ENCODE assay signal across 18 cellular contexts in genomic region chr6:136439514-136440186, GRCh38.
DNase-seq lines count a peak whose midpoint lies in the region; ATAC-seq lines count a peak whose summit lies in the region.
"Had no signal": no experiment of that assay in that cellular context is flagged by ENCODE, and none has a peak within 500 bp of the region (broad histone marks: within the 10 kb centered on the region; RNA-seq: fewer than 3 reads in every experiment).

No MANE protein-coding gene starts in this region.

- H3K4me1 Mint-ChIP-seq in naive thymus-derived CD8-positive, alpha-beta T cell, result no peaks in the 10 kb centered on the region
- H3K4me1 Mint-ChIP-seq: activated naive CD8-positive, alpha-beta T cell treated with anti-CD3 and anti-CD28 coated beads, Interleukin-2, amount 50 U/mL, for 24 hours; central memory CD8-positive, alpha-beta T cell had no signal

- H3K9me3 ChIP-seq in duodenal mucosa (ENCODE audit: control insufficient read depth in 1 of 2, low read length in 2 of 2), result no peaks in the 10 kb centered on the region
- H3K9me3 ChIP-seq: BLaER1 treated with 17β-estradiol and CSF1 and Interleukin-3, amounts not matched to agents 10 nM and 100 nM; heart right ventricle; SJSA1 had no signal

- H3K4me3 ChIP-seq in duodenal mucosa (ENCODE audit: low read depth in 1 of 2, low read length in 2 of 2), result peak overlapping the region; percentile 4 to 55
- H3K4me3 ChIP-seq: BLaER1 treated with 17β-estradiol and CSF1 and Interleukin-3, amounts not matched to agents 10 nM and 100 nM; heart right ventricle; SJSA1 had no signal

- H3K36me3 Mint-ChIP-seq in naive thymus-derived CD8-positive, alpha-beta T cell, result no peaks in the 10 kb centered on the region
- H3K36me3 Mint-ChIP-seq: naive thymus-derived CD4-positive, alpha-beta T cell had no signal

- DNase-seq in LoVo (ENCODE audit: low spot score) (peak; percentile 70), left lobe of liver (ENCODE audit: low spot score) (no peak), substantia nigra (lab: John Stamatoyannopoulos, UW) (no peak)
- DNase-seq in naive thymus-derived CD8-positive, alpha-beta T cell, result no peak
- DNase-seq: activated CD4-positive, alpha-beta T cell treated with anti-CD3 and anti-CD28 coated beads, Interleukin-2, amount 50 U/mL, for 4 hours; activated naive CD8-positive, alpha-beta T cell treated with anti-CD3 and anti-CD28 coated beads, Interleukin-2, amount 50 U/mL, for 24 hours; DMS53; heart right ventricle; left cardiac atrium; naive thymus-derived CD4-positive, alpha-beta T cell; NCI-H146; NCI-H446 treated with DMSO at 0.1 percent for 48 hours had no signal

- no peaks in the 10 kb centered on the region for H3K9me3 Mint-ChIP-seq in naive thymus-derived CD8-positive, alpha-beta T cell
- H3K9me3 Mint-ChIP-seq: activated naive CD8-positive, alpha-beta T cell treated with anti-CD3 and anti-CD28 coated beads, Interleukin-2, amount 50 U/mL, for 24 hours; central memory CD8-positive, alpha-beta T cell; naive thymus-derived CD4-positive, alpha-beta T cell had no signal

- peak; percentile 63 for ATAC-seq in left lobe of liver
- no peak for ATAC-seq in GM19395 (IDR thresholded peaks at IDR 0.05; ENCODE audit: unreplicated experiment)
- no peak for ATAC-seq in HG02642 (IDR thresholded peaks at IDR 0.05; ENCODE audit: poor library complexity, unreplicated experiment)
- no peak for ATAC-seq in naive thymus-derived CD8-positive, alpha-beta T cell
- ATAC-seq: activated naive CD8-positive, alpha-beta T cell treated with anti-CD3 and anti-CD28 coated beads, Interleukin-2, amount 50 U/mL, for 24 hours; heart right ventricle; left cardiac atrium; naive thymus-derived CD4-positive, alpha-beta T cell had no signal

- H3K4me1 ChIP-seq in duodenal mucosa (ENCODE audit: control insufficient read depth in 1 of 2, insufficient read depth in 2 of 2, low read length in 2 of 2), result peaks cover 26 to 52% of the 10 kb centered on the region in 2 donors
- H3K4me1 ChIP-seq: heart right ventricle, SJSA1 had no signal

- no peak overlapping the region for H3K9ac ChIP-seq in duodenal mucosa (ENCODE audit: low read depth in 1 of 2, low read length in 2 of 2)
- H3K9ac ChIP-seq: BLaER1 treated with 17β-estradiol and CSF1 and Interleukin-3, amounts not matched to agents 10 nM and 100 nM had no signal

- POLR2A ChIA-PET in naive thymus-derived CD8-positive, alpha-beta T cell (lab: Charles Lee), result no interaction called here

- no peaks in the 10 kb centered on the region for H3K27me3 ChIP-seq in duodenal mucosa (ENCODE audit: control insufficient read depth in 1 of 2, insufficient read depth in 2 of 2, low read length in 2 of 2)
- H3K27me3 ChIP-seq: BLaER1 treated with 17β-estradiol and CSF1 and Interleukin-3, amounts not matched to agents 10 nM and 100 nM; heart right ventricle had no signal

- H3K27ac Mint-ChIP-seq in naive thymus-derived CD8-positive, alpha-beta T cell, result no peak overlapping the region
- H3K27ac Mint-ChIP-seq: activated naive CD8-positive, alpha-beta T cell treated with anti-CD3 and anti-CD28 coated beads, Interleukin-2, amount 50 U/mL, for 24 hours had no signal

- H3K27ac ChIP-seq in duodenal mucosa (ENCODE audit: low read depth, low read length) (peak overlapping the region; percentile 49), substantia nigra (ENCODE audit: low read depth, low read length, poor library complexity, severe bottlenecking) (peak overlapping the region; percentile 89)
- H3K27ac ChIP-seq: BLaER1 treated with 17β-estradiol and CSF1 and Interleukin-3, amounts not matched to agents 10 nM and 100 nM; heart right ventricle; SJSA1 had no signal

- no peak overlapping the region for H3K4me3 Mint-ChIP-seq in naive thymus-derived CD8-positive, alpha-beta T cell
- H3K4me3 Mint-ChIP-seq: activated naive CD8-positive, alpha-beta T cell treated with anti-CD3 and anti-CD28 coated beads, Interleukin-2, amount 50 U/mL, for 24 hours; central memory CD8-positive, alpha-beta T cell; naive thymus-derived CD4-positive, alpha-beta T cell had no signal

- H3K27me3 Mint-ChIP-seq in naive thymus-derived CD8-positive, alpha-beta T cell, result no peaks in the 10 kb centered on the region
- H3K27me3 Mint-ChIP-seq: activated naive CD8-positive, alpha-beta T cell treated with anti-CD3 and anti-CD28 coated beads, Interleukin-2, amount 50 U/mL, for 24 hours had no signal

- no peaks in the 10 kb centered on the region for H3K36me3 ChIP-seq in duodenal mucosa (ENCODE audit: control insufficient read depth in 1 of 2, insufficient read depth in 2 of 2, low read length in 2 of 2)
- H3K36me3 ChIP-seq: BLaER1 treated with 17β-estradiol and CSF1 and Interleukin-3, amounts not matched to agents 10 nM and 100 nM; heart right ventricle; SJSA1 had no signal
